7 cellular contexts compared by ENCODE assay signal in genomic region chr5:176810084-176810597, GRCh38. TPM values are rescaled to one million over a fixed set of nuclear protein-coding genes. Genes with fewer than 3 reads are reported as not detected.
DNase-seq lines count a peak whose midpoint lies in the region; ATAC-seq and TF ChIP-seq lines count a peak whose summit lies in the region.

TSS of gene UNC5A (plus strand) at chr5:176810559. CDS start at chr5:176810751, 192 bp downstream.

- no peak for ATAC-seq in GM18519 (IDR thresholded peaks at IDR 0.05; ENCODE audit: low FRiP score, unreplicated experiment)
- no peak for ATAC-seq in GM21786 (IDR thresholded peaks at IDR 0.05; ENCODE audit: unreplicated experiment)

- H3K4me2 ChIP-seq in parathyroid adenoma (ENCODE audit: low read length): no peak within 1 kb of the TSS

- no peaks in the 10 kb centered on the region for H3K36me3 ChIP-seq in parathyroid adenoma (ENCODE audit: control insufficient read depth, insufficient read depth, low read length)

- H3K27ac ChIP-seq in parathyroid adenoma: no peak within 1 kb of the TSS

- H3K9ac ChIP-seq in parathyroid adenoma: no peak within 1 kb of the TSS

- H3K9me3 ChIP-seq in parathyroid adenoma (ENCODE audit: control insufficient read depth, low read length): no peaks in the 10 kb centered on the region

- H3K4me1 ChIP-seq in parathyroid adenoma: peaks cover 8% of the 10 kb centered on the region

- H3K79me2 ChIP-seq in parathyroid adenoma: no peaks in the 10 kb centered on the region

- H3K4me3 ChIP-seq in epithelial cell of proximal tubule (ENCODE audit: low read depth, low read length) (peak within 1 kb of the TSS; percentile 49), parathyroid adenoma (ENCODE audit: low read depth, low read length) (no peak within 1 kb of the TSS)

- no peaks in the 10 kb centered on the region for H3K27me3 ChIP-seq in parathyroid adenoma (ENCODE audit: control insufficient read depth, insufficient read depth, low read length)

- TF ChIP-seq CTCF in GM13977 (IDR thresholded peaks at IDR 0.05; ENCODE audit: extremely low read depth, insufficient read depth, missing control alignments): no peak
- TF ChIP-seq CTCF in epithelial cell of proximal tubule (conservative IDR thresholded peaks at IDR 0.05; ENCODE audit: low read depth, low read length): no peak
- TF ChIP-seq CTCF in parathyroid adenoma (IDR thresholded peaks at IDR 0.05): no peak

- H2AFZ ChIP-seq in parathyroid adenoma: peak within 1 kb of the TSS; percentile 74

- DNase-seq in GM13977 (ENCODE audit: low spot score): peak; percentile 84
- DNase-seq in NCI-H345 (lab: John Stamatoyannopoulos, UW): peak; percentile 92
- DNase-seq in activated T-cell treated with anti-CD3 and anti-CD28 coated beads for 24 hours (ENCODE audit: low read depth): peak; percentile 45
- DNase-seq in epithelial cell of proximal tubule (ENCODE audit: low read depth): no peak

- in situ Hi-C loops in GM13977 (cut with MboI; ENCODE audit: low pct_unique_long_range_greater_than_20kb, low sequenced_read_pairs, unreplicated experiment): no loop called here

RNA-seq across cellular contexts. Expression of gene UNC5A, which starts in this region (rescaled TPM):
- 0.07 and 1.2 TPM in 2 replicates for total RNA-seq in epithelial cell of proximal tubule
